8 cellular contexts compared by ENCODE assay signal in genomic region chrY:2913066-2913815, GRCh38. TPM values are rescaled to one million over a fixed set of nuclear protein-coding genes. Genes with fewer than 3 reads are reported as not detected.
DNase-seq lines count a peak whose midpoint lies in the region; ATAC-seq and TF ChIP-seq lines count a peak whose summit lies in the region.

No MANE protein-coding gene starts in this region.

- H3K4me1 Mint-ChIP-seq in activated T-helper 2 cell treated with anti-CD3 and anti-CD28 coated beads, Interferon-gamma antibody, Interleukin-2, Interleukin-4, amounts not matched to agents 10 μg/mL and 5 μg/mL and 100 μg/mL, durations not matched to agents 14 hours and 24 hours and 36 hours (ENCODE audit: low read depth): peaks cover 15% of the 10 kb centered on the region
- peaks cover 0 to 6% of the 10 kb centered on the region in 2 donors for H3K4me1 Mint-ChIP-seq in natural killer cell

- no peak overlapping the region for H3K4me3 ChIP-seq in Jurkat, Clone E6-1 (ENCODE audit: low read length)

- H3K27ac ChIP-seq in caudate nucleus (ENCODE audit: low read depth, low read length): no peak overlapping the region

- H3K9me3 Mint-ChIP-seq in activated T-helper 2 cell treated with anti-CD3 and anti-CD28 coated beads, Interferon-gamma antibody, Interleukin-2, Interleukin-4, amounts not matched to agents 10 μg/mL and 5 μg/mL and 100 μg/mL, durations not matched to agents 14 hours and 24 hours and 36 hours: peaks cover 14% of the 10 kb centered on the region
- no peaks in the 10 kb centered on the region for H3K9me3 Mint-ChIP-seq in natural killer cell

- peak overlapping the region; percentile 58 for H3K27ac Mint-ChIP-seq in activated T-helper 2 cell treated with anti-CD3 and anti-CD28 coated beads, Interferon-gamma antibody, Interleukin-2, Interleukin-4, amounts not matched to agents 10 μg/mL and 5 μg/mL and 100 μg/mL, durations not matched to agents 14 hours and 24 hours and 36 hours
- peak overlapping the region in 1 of 2 donors; percentile 80 for H3K27ac Mint-ChIP-seq in natural killer cell

- intact Hi-C loops in activated T-helper 2 cell treated with anti-CD3 and anti-CD28 coated beads, Interferon-gamma antibody, Interleukin-2, Interleukin-4, amounts not matched to agents 10 μg/mL and 5 μg/mL and 100 μg/mL, durations not matched to agents 14 hours and 24 hours and 36 hours (cut with micrococcal nuclease): loop anchor here (1.0 kb wide), 1 partner anchor 22 kb away; the partner anchor contains the start of gene ZFY
- intact Hi-C loops in natural killer cell (cut with micrococcal nuclease): loop anchor here (1.0 kb wide), 1 partner anchor 23 kb away; no protein-coding TSS in a partner anchor

- DNase-seq in GM13976 (ENCODE audit: low spot score) (peak; percentile 3), natural killer cell (no peak), NOMO-1 treated with dmso at 0.1 percent for 144 hours (lab: John Stamatoyannopoulos, UW; ENCODE audit: unreplicated experiment) (no peak), caudate nucleus (lab: John Stamatoyannopoulos, UW) (no peak)
- peak; percentile 74 for DNase-seq in Jurkat, Clone E6-1 (ENCODE audit: low read depth, low spot score)
- peak; percentile 11 for DNase-seq in activated T-helper 2 cell treated with anti-CD3 and anti-CD28 coated beads, Interferon-gamma antibody, Interleukin-2, Interleukin-4, amounts not matched to agents 10 μg/mL and 5 μg/mL and 100 μg/mL, durations not matched to agents 14 hours and 24 hours and 36 hours (ENCODE audit: low spot score)
- DNase-seq in stimulated activated naive CD4-positive, alpha-beta T cell treated with Interleukin-2 at 50 U/mL for 16 hours (lab: John Stamatoyannopoulos, UW): no peak

- H3K36me3 Mint-ChIP-seq in activated T-helper 2 cell treated with anti-CD3 and anti-CD28 coated beads, Interferon-gamma antibody, Interleukin-2, Interleukin-4, amounts not matched to agents 10 μg/mL and 5 μg/mL and 100 μg/mL, durations not matched to agents 14 hours and 24 hours and 36 hours (ENCODE audit: low read depth): peaks cover 11% of the 10 kb centered on the region
- no peaks in the 10 kb centered on the region for H3K36me3 Mint-ChIP-seq in natural killer cell

- no peaks in the 10 kb centered on the region for H3K27me3 Mint-ChIP-seq in activated T-helper 2 cell treated with anti-CD3 and anti-CD28 coated beads, Interferon-gamma antibody, Interleukin-2, Interleukin-4, amounts not matched to agents 10 μg/mL and 5 μg/mL and 100 μg/mL, durations not matched to agents 14 hours and 24 hours and 36 hours (ENCODE audit: low read depth)
- peaks cover 0 to 2% of the 10 kb centered on the region in 2 donors for H3K27me3 Mint-ChIP-seq in natural killer cell (ENCODE audit: low read depth in 2 of 2)

- ATAC-seq in natural killer cell (peak in 2 of 3 donors; percentile 69 to 93), HG03571 (IDR thresholded peaks at IDR 0.05; ENCODE audit: unreplicated experiment) (no peak)

- in situ Hi-C loops in GM13976 (cut with MboI; ENCODE audit: low sequenced_read_pairs, unreplicated experiment): no loop called here

- TF ChIP-seq CTCF in GM13976 (IDR thresholded peaks at IDR 0.05; ENCODE audit: borderline replicate concordance, control extremely low read depth, extremely low read depth, insufficient read depth, missing control alignments): no peak
- TF ChIP-seq CTCF in natural killer cell (IDR thresholded peaks at IDR 0.05): peak; percentile 45

- H3K4me3 Mint-ChIP-seq in activated T-helper 2 cell treated with anti-CD3 and anti-CD28 coated beads, Interferon-gamma antibody, Interleukin-2, Interleukin-4, amounts not matched to agents 10 μg/mL and 5 μg/mL and 100 μg/mL, durations not matched to agents 14 hours and 24 hours and 36 hours (ENCODE audit: low read depth): no peak overlapping the region
- no peak overlapping the region for H3K4me3 Mint-ChIP-seq in natural killer cell

RNA-seq across cellular contexts. Expression of gene ZFY, which starts 21.9 kb away (rescaled TPM):
- not detected for polyA plus RNA-seq in Jurkat, Clone E6-1 (2012; ENCODE audit: insufficient read depth, insufficient read length)
- total RNA-seq in activated T-helper 2 cell treated with anti-CD3 and anti-CD28 coated beads, Interferon-gamma antibody, Interleukin-2, Interleukin-4, amounts not matched to agents 10 μg/mL and 5 μg/mL and 100 μg/mL, durations not matched to agents 14 hours and 24 hours and 36 hours: 18.6 and 21.2 TPM in 2 replicates
- total RNA-seq in natural killer cell: 10 to 100 TPM in 2 of 3 donors, not detected in 1; 29.7 to 31.4 TPM

Comparison
In these comparisons a context has a peak if more than half of its experiments do, and no peak if none do; other contexts are left out.
1. DNase-seq: peak in GM13976 (single experiment), Jurkat, Clone E6-1 (single experiment) and activated T-helper 2 cell treated with anti-CD3 and anti-CD28 coated beads, Interferon-gamma antibody, Interleukin-2, Interleukin-4, amounts not matched to agents 10 μg/mL and 5 μg/mL and 100 μg/mL, durations not matched to agents 14 hours and 24 hours and 36 hours (single experiment); none in natural killer cell (single experiment), NOMO-1 treated with dmso at 0.1 percent for 144 hours (single experiment), stimulated activated naive CD4-positive, alpha-beta T cell treated with Interleukin-2 at 50 U/mL for 16 hours (single experiment) and caudate nucleus (0 of 61).